10 cellular contexts compared by ENCODE assay signal in the genomic region with DNA sequence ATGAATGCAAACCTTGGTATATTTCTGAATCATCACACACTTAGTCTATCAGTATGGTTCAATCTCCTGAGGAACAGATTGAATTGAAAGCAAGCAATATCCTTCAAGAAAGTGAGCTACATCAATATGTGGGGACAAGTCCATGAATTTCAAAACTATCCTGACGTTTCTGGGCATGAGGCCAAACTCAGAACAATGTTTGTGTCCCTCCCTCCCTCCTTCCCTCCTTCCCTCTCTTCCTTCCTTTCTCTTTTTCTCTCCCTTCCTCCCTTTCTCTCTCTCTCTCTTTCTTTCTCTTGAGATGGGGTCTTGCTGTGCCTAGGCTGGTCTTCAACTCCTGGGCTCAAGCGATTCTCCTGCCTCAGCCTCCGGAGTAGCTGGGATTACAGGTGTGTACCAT. TPM values are rescaled to one million over a fixed set of nuclear protein-coding genes. Genes with fewer than 3 reads are reported as not detected.
A peak's percentile ranks its signal among the peaks of the same experiment; 100 is the strongest.
DNase-seq lines count a peak whose midpoint lies in the region; ATAC-seq and TF ChIP-seq lines count a peak whose summit lies in the region.
"Had no signal": no experiment of that assay in that cellular context is flagged by ENCODE, and none has a peak within 500 bp of the region (broad histone marks: within the 10 kb centered on the region; RNA-seq: fewer than 3 reads in every experiment).

No MANE protein-coding gene starts in this region.

- H4K8ac ChIP-seq in mesenchymal stem cell (ENCODE audit: low read length): no peak overlapping the region

- H3K27ac ChIP-seq in adrenal gland (no peak overlapping the region), mesenchymal stem cell (ENCODE audit: low read length, poor library complexity, severe bottlenecking) (peak overlapping the region; percentile 23), prostate gland (no peak overlapping the region)

- H3K27me3 ChIP-seq in adrenal gland (no peaks in the 10 kb centered on the region), mesenchymal stem cell (ENCODE audit: control insufficient read depth in 1 of 2, insufficient read depth in 1 of 2, low read length in 2 of 2) (no peaks in the 10 kb centered on the region), prostate gland (replicated peaks; ENCODE audit: insufficient read depth) (no peaks in the 10 kb centered on the region)

- no peak overlapping the region for H2BK12ac ChIP-seq in mesenchymal stem cell (ENCODE audit: low read length in 2 of 2)

- no peak overlapping the region for H3K18ac ChIP-seq in mesenchymal stem cell (ENCODE audit: low read depth in 1 of 2, low read length in 2 of 2)

- TF ChIP-seq CTCF in adrenal gland (IDR thresholded peaks at IDR 0.05) (no peak), prostate gland (IDR thresholded peaks at IDR 0.05) (no peak)

- ATAC-seq in HG02840 (IDR thresholded peaks at IDR 0.05; ENCODE audit: low FRiP score, unreplicated experiment) (no peak), HG02759 (IDR thresholded peaks at IDR 0.05; ENCODE audit: unreplicated experiment) (no peak)

- H2BK120ac ChIP-seq in mesenchymal stem cell (ENCODE audit: low read depth, low read length): no peak overlapping the region

- H4K91ac ChIP-seq in mesenchymal stem cell (ENCODE audit: low read length): no peak overlapping the region

- H2AK5ac ChIP-seq in mesenchymal stem cell (ENCODE audit: low read length, severe bottlenecking): no peak overlapping the region

- DNase-seq in ELR (ENCODE audit: low read depth) (peak; percentile 45), KBM-7 (peak; percentile 40), adrenal gland (peak in 6 of 7 donors; percentile 22 to 62 (median 33)), mesenchymal stem cell (peak; percentile 48), NCI-H1694 treated with DMSO at 0.1 percent for 48 hours (lab: John Stamatoyannopoulos, UW) (no peak), prostate gland (ENCODE audit: low spot score) (no peak)
- DNase-seq: NCI-H2081 treated with DMSO at 0.1 percent for 48 hours had no signal

- H2BK5ac ChIP-seq in mesenchymal stem cell (ENCODE audit: low read depth, low read length, poor library complexity, severe bottlenecking): no peak overlapping the region

- no peak overlapping the region for H3K23ac ChIP-seq in mesenchymal stem cell (ENCODE audit: low read length in 2 of 2)

- 61 to 68% (median 66%) methylated on average over 3 of the region's 3 CpGs for WGBS in adrenal gland, 4 donors
- WGBS in mesenchymal stem cell: 67% methylated on average over 3 of the region's 3 CpGs
- WGBS in prostate gland: 62% methylated on average over 3 of the region's 3 CpGs

- no peak overlapping the region for H2BK15ac ChIP-seq in mesenchymal stem cell (ENCODE audit: low read depth, poor library complexity, severe bottlenecking)

- no peak overlapping the region for H3K9ac ChIP-seq in mesenchymal stem cell (ENCODE audit: low read length)

- no peak overlapping the region for H3K14ac ChIP-seq in mesenchymal stem cell (ENCODE audit: low read length in 2 of 2)

- no peak overlapping the region for H3K4ac ChIP-seq in mesenchymal stem cell (ENCODE audit: low read depth in 1 of 2, low read length in 2 of 2)

- H3K36me3 ChIP-seq in adrenal gland (replicated peaks in 1 of 2) (peaks cover 0 to 2% of the 10 kb centered on the region in 2 donors), mesenchymal stem cell (ENCODE audit: control insufficient read depth in 1 of 2, insufficient read depth in 2 of 2, low read depth in 1 of 2, low read length in 2 of 2) (peaks cover 3 to 27% of the 10 kb centered on the region in 2 experiments), prostate gland (no peaks in the 10 kb centered on the region)

- H3K9me3 ChIP-seq in adrenal gland (replicated peaks in 1 of 3) (no peaks in the 10 kb centered on the region), mesenchymal stem cell (ENCODE audit: control insufficient read depth, low read length) (no peaks in the 10 kb centered on the region), prostate gland (no peaks in the 10 kb centered on the region)

- H3K4me3 ChIP-seq in adrenal gland (no peak overlapping the region), mesenchymal stem cell (ENCODE audit: insufficient read depth in 1 of 2, low read depth in 1 of 2, low read length in 2 of 2) (no peak overlapping the region), prostate gland (no peak overlapping the region)
- H3K4me3 ChIP-seq: lung had no signal

- H3K4me2 ChIP-seq in mesenchymal stem cell (ENCODE audit: low read length, poor library complexity, severe bottlenecking): no peak overlapping the region

- in situ Hi-C loops in KBM-7 (cut with MboI; ENCODE audit: low pct_unique_long_range_greater_than_20kb, low sequenced_read_pairs): no loop called here

- H3K4me1 ChIP-seq in adrenal gland (replicated peaks in 1 of 2): peaks cover 13 to 28% of the 10 kb centered on the region in 2 donors
- peaks cover 1% of the 10 kb centered on the region for H3K4me1 ChIP-seq in mesenchymal stem cell (ENCODE audit: control insufficient read depth, insufficient read depth, low read depth, low read length)
- H3K4me1 ChIP-seq in prostate gland (replicated peaks): no peaks in the 10 kb centered on the region

- intact Hi-C loops in adrenal gland (cut with DNase I): loop anchor here in 1 of 2 donors (10.0 kb wide), 1 partner anchor 76 kb away; a partner anchor contains a TSS
- intact Hi-C loops in prostate gland (cut with DNase I): loop anchor here (10.0 kb wide), 3 partner anchors 194 to 1914 kb away; a partner anchor contains a TSS

- no peak overlapping the region for H2AFZ ChIP-seq in mesenchymal stem cell (ENCODE audit: low read depth, low read length)

- peaks cover 9% of the 10 kb centered on the region for H3K79me1 ChIP-seq in mesenchymal stem cell (replicated peaks; ENCODE audit: low read length, poor library complexity, severe bottlenecking)

- no peak for TF ChIP-seq POLR2A in adrenal gland (IDR thresholded peaks at IDR 0.05)
- no peak for TF ChIP-seq POLR2A in prostate gland (IDR thresholded peaks at IDR 0.05)

RNA-seq across cellular contexts. Expression of a gene that starts 27.9 kb away (rescaled TPM):
- total RNA-seq in adrenal gland (100 to 1,000 TPM in 1 of 8 donors, 10 to 100 TPM in 7; 28.2 to 103 (median 54.9) TPM), prostate gland (10 to 100 TPM; 46.1 to 49.7 TPM)
- 100 to 1,000 TPM in 1 of 3 donors, 10 to 100 TPM in 2; 21.9 to 173 (median 28.2) TPM for polyA plus RNA-seq in adrenal gland
- polyA plus RNA-seq in mesenchymal stem cell (2013, experiment 1 of 2): 96.5 TPM
- 101 TPM for polyA plus RNA-seq in mesenchymal stem cell (2013, experiment 2 of 2)

Comparison
In these comparisons a context has a peak if more than half of its experiments do, and no peak if none do; other contexts are left out.
1. DNase-seq: peak in ELR (single experiment), KBM-7 (single experiment), adrenal gland (6 of 7) and mesenchymal stem cell (single experiment); none in NCI-H1694 treated with DMSO at 0.1 percent for 48 hours (single experiment) and prostate gland (single experiment).